In genomic region chr4:117311989-117312388, GRCh38 we compare ENCODE assay signal across 26 cellular contexts.
DNase-seq lines count a peak whose midpoint lies in the region; TF ChIP-seq lines count a peak whose summit lies in the region.
"Had no signal": no experiment of that assay in that cellular context is flagged by ENCODE, and none has a peak within 500 bp of the region (broad histone marks: within the 10 kb centered on the region; RNA-seq: fewer than 3 reads in every experiment).

No MANE protein-coding gene starts in this region.

- no peaks in the 10 kb centered on the region for H3K36me3 ChIP-seq in neural cell (ENCODE audit: insufficient read depth, low read length)
- H3K36me3 ChIP-seq: BE2C; BLaER1; BLaER1 treated with 17β-estradiol and CSF1 and Interleukin-3, amounts not matched to agents 10 nM and 100 nM had no signal

- TF ChIP-seq EP300 in neural cell (conservative IDR thresholded peaks at IDR 0.05; ENCODE audit: poor library complexity, severe bottlenecking), result peak; percentile 99

- no peak overlapping the region for H3K9ac ChIP-seq in neural cell (ENCODE audit: low read length)
- H3K9ac ChIP-seq: BLaER1; BLaER1 treated with 17β-estradiol and CSF1 and Interleukin-3, amounts not matched to agents 10 nM and 100 nM had no signal

- no peaks in the 10 kb centered on the region for H4K20me1 ChIP-seq in neural cell (ENCODE audit: insufficient read depth)
- H4K20me1 ChIP-seq: BLaER1; BLaER1 treated with 17β-estradiol and CSF1 and Interleukin-3, amounts not matched to agents 10 nM and 100 nM had no signal

- no peak for TF ChIP-seq CTCF in neural cell (IDR thresholded peaks at IDR 0.05; ENCODE audit: poor library complexity, severe bottlenecking)

- H3K9me3 ChIP-seq in neural cell (ENCODE audit: low read length), result no peaks in the 10 kb centered on the region
- H3K9me3 ChIP-seq: A549; BE2C; BLaER1; BLaER1 treated with 17β-estradiol and CSF1 and Interleukin-3, amounts not matched to agents 10 nM and 100 nM; Caco-2 had no signal

- H3K27me3 ChIP-seq in neural cell (ENCODE audit: insufficient read depth, low read depth, low read length), result no peaks in the 10 kb centered on the region
- H3K27me3 ChIP-seq: BE2C; BLaER1; BLaER1 treated with 17β-estradiol and CSF1 and Interleukin-3, amounts not matched to agents 10 nM and 100 nM had no signal

- no peaks in the 10 kb centered on the region for H3K9me2 ChIP-seq in neural cell (ENCODE audit: insufficient read depth, low read length)

- H3F3A ChIP-seq in neural cell (ENCODE audit: insufficient read depth, low read length, poor library complexity, severe bottlenecking), result no peaks in the 10 kb centered on the region

- no peak for DNase-seq in GM03348 (ENCODE audit: low spot score)
- DNase-seq: 8988T; ACHN; AML-193; BE2C; C1 segment of cervical spinal cord; Caco-2; Calu3; CD4-positive, alpha-beta memory T cell; CD4-positive, alpha-beta T cell; CD4-positive, CD25-positive, alpha-beta regulatory T cell; CD8-positive, alpha-beta memory T cell; CD8-positive, alpha-beta T cell; COR-L47; DMS 273 treated with DMSO at 0.1 percent for 48 hours; DMS153; DMS79; DMS79 treated with DMSO at 0.1 percent for 48 hours; DND-41; EL had no signal

- H3K27ac ChIP-seq in neural cell (ENCODE audit: low read length), result peak overlapping the region; percentile 37
- H3K27ac ChIP-seq: 22Rv1; A549; BLaER1; BLaER1 treated with 17β-estradiol and CSF1 and Interleukin-3, amounts not matched to agents 10 nM and 100 nM; C4-2B had no signal

- H3K4me2 ChIP-seq in neural cell (ENCODE audit: low read length), result peak overlapping the region; percentile 16
- H3K4me2 ChIP-seq: A549; BLaER1; BLaER1 treated with 17β-estradiol and CSF1 and Interleukin-3, amounts not matched to agents 10 nM and 100 nM had no signal

- no peak overlapping the region for H2AFZ ChIP-seq in neural cell (ENCODE audit: low read depth, low read length)

- H3K79me2 ChIP-seq in neural cell (replicated peaks; ENCODE audit: insufficient read depth, low read length), result no peaks in the 10 kb centered on the region

- no peak overlapping the region for H3K4me3 ChIP-seq in neural cell (ENCODE audit: low read length)
- H3K4me3 ChIP-seq: A549; BLaER1; BLaER1 treated with 17β-estradiol and CSF1 and Interleukin-3, amounts not matched to agents 10 nM and 100 nM had no signal

- no peak for TF ChIP-seq RAD21 in neural cell (conservative IDR thresholded peaks at IDR 0.05)

TF ChIP-seq in neural cell, 6 proteins besides CTCF, POLR2A, EP300 and RAD21:
- TF ChIP-seq MXI1 (conservative IDR thresholded peaks at IDR 0.05; ENCODE audit: poor library complexity, severe bottlenecking) (no peak), POLR2AphosphoS5 (IDR thresholded peaks at IDR 0.05) (peak; percentile 78)
